ENCODE assay signal across 24 cellular contexts in genomic region chr13:90752070-90752469, GRCh38.
DNase-seq lines count a peak whose midpoint lies in the region; ATAC-seq, FAIRE-seq and TF ChIP-seq lines count a peak whose summit lies in the region.
"Had no signal": no experiment of that assay in that cellular context is flagged by ENCODE, and none has a peak within 500 bp of the region (broad histone marks: within the 10 kb centered on the region; RNA-seq: fewer than 3 reads in every experiment).

No MANE protein-coding gene starts in this region.

- H3K4me3 Mint-ChIP-seq in T-helper 17 cell, result no peak overlapping the region
- H3K4me3 Mint-ChIP-seq: CD14-positive monocyte; CD4-positive, alpha-beta memory T cell; CD4-positive, CD25-positive, alpha-beta regulatory T cell; CD8-positive, alpha-beta memory T cell had no signal

- no peaks in the 10 kb centered on the region for H3K4me1 Mint-ChIP-seq in T-helper 17 cell
- H3K4me1 Mint-ChIP-seq: CD14-positive monocyte; CD4-positive, alpha-beta memory T cell; CD4-positive, CD25-positive, alpha-beta regulatory T cell; CD8-positive, alpha-beta memory T cell had no signal

- no peak for TF ChIP-seq POLR2A in H54 (IDR thresholded peaks at IDR 0.05; ENCODE audit: low read depth, low read length)

- no peaks in the 10 kb centered on the region for H3K27me3 Mint-ChIP-seq in T-helper 17 cell
- H3K27me3 Mint-ChIP-seq: CD4-positive, alpha-beta memory T cell; CD4-positive, CD25-positive, alpha-beta regulatory T cell; CD8-positive, alpha-beta memory T cell had no signal

- no peak overlapping the region for H3K27ac Mint-ChIP-seq in T-helper 17 cell
- H3K27ac Mint-ChIP-seq: CD14-positive monocyte; CD4-positive, alpha-beta memory T cell; CD4-positive, CD25-positive, alpha-beta regulatory T cell; CD8-positive, alpha-beta memory T cell had no signal

- ATAC-seq in T-helper 17 cell, result no peak
- ATAC-seq: GM12878 had no signal

- no peak for TF ChIP-seq CTCF in fibroblast of villous mesenchyme (IDR thresholded peaks at IDR 0.05; ENCODE audit: insufficient read depth, low read depth, low read length)

- no peak overlapping the region for H3K4me3 ChIP-seq in fibroblast of villous mesenchyme (ENCODE audit: low read depth, low read length)
- H3K4me3 ChIP-seq: BLaER1, GM12878 had no signal

- FAIRE-seq in H54 (lab: Jason Lieb, UNC), result peak; percentile 77
- FAIRE-seq: A204.1, GM12878, GM12892, GM18507 had no signal

- peaks cover 2% of the 10 kb centered on the region for H3K9me3 ChIP-seq in T-helper 17 cell (ENCODE audit: control insufficient read depth, low read length, poor library complexity, severe bottlenecking)
- H3K9me3 ChIP-seq: BE2C, BLaER1 had no signal

- H3K36me3 Mint-ChIP-seq in T-helper 17 cell (ENCODE audit: low read depth), result no peaks in the 10 kb centered on the region
- H3K36me3 Mint-ChIP-seq: CD14-positive monocyte; CD4-positive, alpha-beta memory T cell; CD4-positive, CD25-positive, alpha-beta regulatory T cell; CD8-positive, alpha-beta memory T cell had no signal

- no peak for DNase-seq in H54 (ENCODE audit: insufficient read length, low spot score)
- peak; percentile 1 for DNase-seq in fibroblast of villous mesenchyme (ENCODE audit: low read depth)
- DNase-seq in T-helper 17 cell, result no peak
- DNase-seq in activated CD4-positive, alpha-beta T cell treated with anti-CD3 and anti-CD28 coated beads for 4 hours, result no peak
- DNase-seq in DMS153 treated with DMSO at 0.1 percent for 48 hours (lab: John Stamatoyannopoulos, UW; ENCODE audit: unreplicated experiment), result no peak
- DNase-seq: 8988T; ACHN; BE2C; C1 segment of cervical spinal cord; CD4-positive, alpha-beta memory T cell; CD4-positive, CD25-positive, alpha-beta regulatory T cell; CD8-positive, alpha-beta memory T cell; COR-L47; DMS53; DMS79; DND-41; EL; GDM1 had no signal
